Comparison of ENCODE assay signal across 16 cellular contexts in genomic region chr9:21565137-21565536, GRCh38.
"Had no signal": no experiment of that assay in that cellular context is flagged by ENCODE, and none has a peak within 500 bp of the region (broad histone marks: within the 10 kb centered on the region; RNA-seq: fewer than 3 reads in every experiment).

No MANE protein-coding gene starts in this region.

- ATAC-seq: activated CD8-positive, alpha-beta T cell treated with anti-CD3 and anti-CD28 coated beads for 36 hours; effector memory CD8-positive, alpha-beta T cell; left colon; stimulated activated naive B cell treated with anti-CD40 and anti-IgM and Interleukin-4, amounts not matched to agents 10 μg/mL and 1 μg/mL and 100 μg/mL, for 72 hours; T-helper 17 cell had no signal

- H3K4me3 ChIP-seq: lung, right atrium auricular region, thyroid gland had no signal

- H3K27me3 ChIP-seq: thyroid gland had no signal

- H3K9me3 ChIP-seq: right atrium auricular region, thyroid gland had no signal

- DNase-seq: activated CD8-positive, alpha-beta T cell treated with anti-CD3 and anti-CD28 coated beads for 36 hours; activated gamma-delta T cell; activated T-cell treated with anti-CD3 and anti-CD28 coated beads, Interleukin-2, amount 50 U/mL, for 48 hours; amniotic stem cell; dermis blood vessel endothelial cell; effector memory CD8-positive, alpha-beta T cell; left colon; posterior cingulate gyrus; stimulated activated CD4-positive, alpha-beta T cell treated with anti-CD3 and anti-CD28 coated beads, Interleukin-15, amount 100 ng/mL, for 24 hours; stimulated activated CD4-positive, alpha-beta T cell treated with anti-CD3 and anti-CD28 coated beads, Interleukin-4, amount 100 ng/mL, for 1 hour; stimulated activated naive B cell treated with anti-CD40 and anti-IgM and Interleukin-4, amounts not matched to agents 10 μg/mL and 1 μg/mL and 100 μg/mL, for 72 hours; T-helper 17 cell; thyroid gland; WERI-Rb-1 had no signal

- H3K36me3 ChIP-seq: right atrium auricular region, thyroid gland, WERI-Rb-1 had no signal

- H3K27ac ChIP-seq: right atrium auricular region, thyroid gland, WERI-Rb-1 had no signal

- H3K4me1 ChIP-seq: thyroid gland had no signal
